7 cellular contexts compared by ENCODE assay signal in the genomic region with DNA sequence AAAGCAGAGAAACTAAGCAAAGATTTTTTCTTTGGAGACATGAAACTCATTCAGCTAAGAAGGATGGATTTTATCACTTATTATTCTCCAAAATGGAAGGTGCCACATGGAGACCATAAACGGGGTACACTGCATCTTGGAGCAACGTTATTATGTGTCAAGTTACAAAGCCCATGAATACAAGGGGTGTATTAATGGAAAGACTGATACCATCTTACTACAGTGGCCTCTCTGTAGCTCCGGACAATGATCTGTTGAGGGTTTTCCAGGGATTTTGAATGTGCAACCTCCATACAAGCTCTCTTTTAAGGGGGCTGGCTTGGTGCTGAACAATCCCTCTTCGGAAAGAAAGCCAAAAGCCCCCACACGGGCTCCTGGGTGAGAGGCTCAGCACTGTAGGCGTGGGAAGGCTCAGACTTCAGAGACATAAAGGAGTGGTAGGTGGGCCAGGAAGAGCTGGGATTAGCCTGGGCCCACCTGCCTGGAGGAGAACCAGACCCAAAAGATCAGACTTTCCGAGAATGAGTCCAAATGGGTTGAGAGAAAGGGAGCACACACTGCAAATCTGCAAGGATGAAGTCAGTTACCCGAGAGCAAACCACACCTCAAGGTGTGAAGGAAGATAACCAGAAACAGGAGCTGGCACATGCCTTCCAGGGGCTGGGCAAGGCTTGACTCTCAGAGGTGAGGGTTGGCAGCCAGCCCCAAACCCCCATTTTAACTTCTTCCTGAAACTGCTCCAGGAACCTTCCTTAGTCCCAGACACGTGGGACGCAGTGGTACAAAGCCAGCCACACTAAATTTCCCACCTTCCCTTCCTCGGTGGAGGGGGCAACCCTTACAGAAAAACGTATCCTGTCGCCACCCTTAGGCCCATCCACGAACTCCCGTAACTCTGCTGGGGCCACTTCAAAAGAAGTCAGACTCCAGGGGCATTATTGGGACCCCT. TPM values are rescaled to one million over a fixed set of nuclear protein-coding genes. Genes with fewer than 3 reads are reported as not detected.
A peak's percentile ranks its signal among the peaks of the same experiment; 100 is the strongest.
DNase-seq lines count a peak whose midpoint lies in the region; ATAC-seq and TF ChIP-seq lines count a peak whose summit lies in the region.

No MANE protein-coding gene starts in this region.

- peaks cover 87% of the 10 kb centered on the region for H3K4me1 Mint-ChIP-seq in activated naive CD8-positive, alpha-beta T cell (ENCODE audit: low read depth)
- peaks cover 86% of the 10 kb centered on the region for H3K4me1 Mint-ChIP-seq in stimulated activated effector memory CD8-positive, alpha-beta T cell treated with anti-CD3 and anti-CD28 coated beads, Interleukin-12 subunit alpha, Interleukin-12 subunit beta, amount 100 ng/mL, for 72 hours

- TF ChIP-seq RAD21 in IMR-90 (IDR thresholded peaks at IDR 0.05; ENCODE audit: low read length) = no peak

- peak overlapping the region; percentile 85 for H2AK5ac ChIP-seq in IMR-90 (ENCODE audit: low read depth, low read length)

- no peak overlapping the region for H2BK120ac ChIP-seq in IMR-90 (ENCODE audit: low read depth, low read length)

- H3K27me3 Mint-ChIP-seq in activated naive CD8-positive, alpha-beta T cell = no peaks in the 10 kb centered on the region

- peak overlapping the region; percentile 40 for H2BK5ac ChIP-seq in IMR-90 (ENCODE audit: low read depth, low read length, poor library complexity, severe bottlenecking)

- TF ChIP-seq CTCF in IMR-90 (conservative IDR thresholded peaks at IDR 0.05; ENCODE audit: low read depth, low read length) = no peak

- H3K9me1 ChIP-seq in IMR-90 (ENCODE audit: insufficient read depth, low read length) = peaks cover 25% of the 10 kb centered on the region

- H3K4me1 ChIP-seq in IMR-90 (ENCODE audit: control insufficient read depth, insufficient read depth, low read length) (peaks cover 19% of the 10 kb centered on the region), iPS-15b (ENCODE audit: control insufficient read depth, insufficient read depth, low read length) (peaks cover 12% of the 10 kb centered on the region)

- peak overlapping the region; percentile 97 for H3K4me2 ChIP-seq in IMR-90 (ENCODE audit: low read depth, low read length)

- peaks cover 0 to 70% of the 10 kb centered on the region in 2 experiments; a peak in 2 of 4 replicates for H3K79me1 ChIP-seq in IMR-90 (ENCODE audit: low read depth in 1 of 2, low read length in 2 of 2)

- H3K18ac ChIP-seq in IMR-90 (ENCODE audit: low read depth, low read length) = peak overlapping the region; percentile 83; the same call in 1 of the 2 replicates

- H3K36me3 Mint-ChIP-seq in activated naive CD8-positive, alpha-beta T cell = peaks cover 3% of the 10 kb centered on the region
- peaks cover 42% of the 10 kb centered on the region for H3K36me3 Mint-ChIP-seq in stimulated activated effector memory CD8-positive, alpha-beta T cell treated with anti-CD3 and anti-CD28 coated beads, Interleukin-12 subunit alpha, Interleukin-12 subunit beta, amount 100 ng/mL, for 72 hours

- H2BK15ac ChIP-seq in IMR-90 (ENCODE audit: low read depth, low read length) = no peak overlapping the region

- TF ChIP-seq POLR2A in IMR-90 (IDR thresholded peaks at IDR 0.05; ENCODE audit: low read depth, low read length) = no peak

- no peaks in the 10 kb centered on the region for H3K27me3 ChIP-seq in IMR-90 (ENCODE audit: control insufficient read depth, insufficient read depth, low read length)
- peaks cover 17% of the 10 kb centered on the region for H3K27me3 ChIP-seq in iPS-15b (ENCODE audit: control insufficient read depth, insufficient read depth, low read length)

- H3K14ac ChIP-seq in IMR-90 (replicated peaks; ENCODE audit: low read depth, low read length) = peak overlapping the region; percentile 99

- H2AK9ac ChIP-seq in IMR-90 (replicated peaks; ENCODE audit: low read depth, low read length, poor library complexity) = peak overlapping the region; percentile 97

- no peak for ATAC-seq in IMR-90 (ENCODE audit: low read depth)
- no peak for ATAC-seq in stimulated activated effector memory CD8-positive, alpha-beta T cell treated with anti-CD3 and anti-CD28 coated beads, Interleukin-12 subunit alpha, Interleukin-12 subunit beta, amount 100 ng/mL, for 72 hours
- ATAC-seq in HG03460 (IDR thresholded peaks at IDR 0.05; ENCODE audit: unreplicated experiment) = no peak
- ATAC-seq in HG02852 (IDR thresholded peaks at IDR 0.05; ENCODE audit: unreplicated experiment) = no peak
- no peak for ATAC-seq in GM21390 (IDR thresholded peaks at IDR 0.05; ENCODE audit: unreplicated experiment)

- DNase-seq in IMR-90 = no peak
- peak in 1 of 2 donors; percentile 58 for DNase-seq in stimulated activated effector memory CD8-positive, alpha-beta T cell treated with anti-CD3 and anti-CD28 coated beads, Interleukin-12 subunit alpha, Interleukin-12 subunit beta, amount 100 ng/mL, for 72 hours (ENCODE audit: low spot score in 2 of 2)

- in situ Hi-C loops in IMR-90 (cut with MboI; ENCODE audit: low sequenced_read_pairs) = no loop called here

- H3K9ac ChIP-seq in IMR-90 (ENCODE audit: low read depth, low read length) = peak overlapping the region; percentile 98
- no peak overlapping the region for H3K9ac ChIP-seq in iPS-15b (ENCODE audit: low read depth, low read length)

- peak overlapping the region; percentile 98 for H3K23ac ChIP-seq in IMR-90 (ENCODE audit: low read depth, low read length)

- no peak overlapping the region for H2BK20ac ChIP-seq in IMR-90 (ENCODE audit: low read depth, low read length)

- CTCF ChIA-PET in IMR-90 (lab: Yijun Ruan, JAX) = interaction anchor here (0.6 to 1.1 kb wide), 2 partner anchors 10 to 68 kb away, joined by 6 to 7 read pairs; no protein-coding TSS in a partner anchor

- peak overlapping the region; percentile 97 for H3K4ac ChIP-seq in IMR-90 (ENCODE audit: low read depth, low read length)

- peak overlapping the region; percentile 77; the same call in 1 of the 2 replicates for H4K91ac ChIP-seq in IMR-90 (ENCODE audit: insufficient read depth, low read depth, low read length)

- intact Hi-C loops in IMR-90 (cut with micrococcal nuclease) = loop anchor here (10.0 kb wide), 1 partner anchor 340 kb away; a partner anchor contains a TSS

- H3K9me3 ChIP-seq in IMR-90 (ENCODE audit: control insufficient read depth, insufficient read depth, low read length) = no peaks in the 10 kb centered on the region
- no peaks in the 10 kb centered on the region for H3K9me3 ChIP-seq in iPS-15b (ENCODE audit: control insufficient read depth, insufficient read depth, low read length)

- peak overlapping the region; percentile 87 for H3K56ac ChIP-seq in IMR-90 (ENCODE audit: extremely low read depth, insufficient read depth, low read length)

- H3K27ac ChIP-seq in IMR-90 (ENCODE audit: insufficient read depth, low read length) = peak overlapping the region; percentile 93

- H4K20me1 ChIP-seq in IMR-90 (ENCODE audit: insufficient read depth, low read length) = peaks cover 53% of the 10 kb centered on the region; the same call in 1 of the 2 replicates

- H4K8ac ChIP-seq in IMR-90 (ENCODE audit: low read depth in 2 of 2, low read length in 2 of 2) = peak overlapping the region in 1 of 2 experiments; percentile 94; a peak in 1 of 4 replicates

- dilution Hi-C loops in IMR-90 (cut with HindIII; ENCODE audit: low sequenced_read_pairs, unreplicated experiment) = no loop called here

- no TSS peak for BruUV-seq in IMR-90 (replicated peaks; lab: Mats Ljungman, UMichigan)

- H4K5ac ChIP-seq in IMR-90 (ENCODE audit: low read depth, low read length) = no peak overlapping the region

- WGBS in IMR-90 (ENCODE audit: extremely low coverage in 2 of 2, insufficient read length in 1 of 2), 2 experiments = 21% methylated on average over 6 of the region's 15 CpGs; no CpG with 5 or more reads in 1 of the 2 experiments

- no peaks in the 10 kb centered on the region; the same call in 1 of the 2 replicates for H3K36me3 ChIP-seq in IMR-90 (ENCODE audit: control insufficient read depth, insufficient read depth, low read length)
- H3K36me3 ChIP-seq in iPS-15b (ENCODE audit: control insufficient read depth, insufficient read depth, low read length) = no peaks in the 10 kb centered on the region

- no peak overlapping the region for H2AFZ ChIP-seq in IMR-90 (replicated peaks; ENCODE audit: low read length, poor library complexity)

- POLR2A ChIA-PET in IMR-90 (lab: Charles Lee; ENCODE audit: unreplicated experiment) = no interaction called here

- H3K4me3 ChIP-seq in IMR-90 (ENCODE audit: insufficient read depth, low read depth, low read length) (peak overlapping the region; percentile 97), iPS-15b (ENCODE audit: low read depth, low read length) (peak overlapping the region; percentile 83)

- H3K27ac Mint-ChIP-seq in activated naive CD8-positive, alpha-beta T cell = peak overlapping the region; percentile 92
- peak overlapping the region; percentile 99 for H3K27ac Mint-ChIP-seq in stimulated activated effector memory CD8-positive, alpha-beta T cell treated with anti-CD3 and anti-CD28 coated beads, Interleukin-12 subunit alpha, Interleukin-12 subunit beta, amount 100 ng/mL, for 72 hours

- H3K9me3 Mint-ChIP-seq in activated naive CD8-positive, alpha-beta T cell (ENCODE audit: low read depth) = no peaks in the 10 kb centered on the region
- H3K9me3 Mint-ChIP-seq in stimulated activated effector memory CD8-positive, alpha-beta T cell treated with anti-CD3 and anti-CD28 coated beads, Interleukin-12 subunit alpha, Interleukin-12 subunit beta, amount 100 ng/mL, for 72 hours = peaks cover 5% of the 10 kb centered on the region

- H3K4me3 Mint-ChIP-seq in activated naive CD8-positive, alpha-beta T cell = peak overlapping the region; percentile 92
- peak overlapping the region; percentile 94 for H3K4me3 Mint-ChIP-seq in stimulated activated effector memory CD8-positive, alpha-beta T cell treated with anti-CD3 and anti-CD28 coated beads, Interleukin-12 subunit alpha, Interleukin-12 subunit beta, amount 100 ng/mL, for 72 hours

TF ChIP-seq in IMR-90, 13 proteins besides CTCF, POLR2A, EP300 and RAD21 (continues in another document):
- TF ChIP-seq, protein P1, sequence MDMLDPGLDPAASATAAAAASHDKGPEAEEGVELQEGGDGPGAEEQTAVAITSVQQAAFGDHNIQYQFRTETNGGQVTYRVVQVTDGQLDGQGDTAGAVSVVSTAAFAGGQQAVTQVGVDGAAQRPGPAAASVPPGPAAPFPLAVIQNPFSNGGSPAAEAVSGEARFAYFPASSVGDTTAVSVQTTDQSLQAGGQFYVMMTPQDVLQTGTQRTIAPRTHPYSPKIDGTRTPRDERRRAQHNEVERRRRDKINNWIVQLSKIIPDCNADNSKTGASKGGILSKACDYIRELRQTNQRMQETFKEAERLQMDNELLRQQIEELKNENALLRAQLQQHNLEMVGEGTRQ (IDR thresholded peaks at IDR 0.05; ENCODE audit: low read depth, low read length) = no peak
- no peak for TF ChIP-seq CEBPB (IDR thresholded peaks at IDR 0.05; ENCODE audit: low read depth, low read length)
- TF ChIP-seq MAFK (IDR thresholded peaks at IDR 0.05; ENCODE audit: low read depth, low read length) = no peak

RNA-seq across cellular contexts. Expression of a gene that starts 1.5 kb away (rescaled TPM):
- total RNA-seq in IMR-90 (2012; rRNA removed) = 8.6 and 13.9 TPM in 2 replicates
- polyA plus RNA-seq in IMR-90 (2012; rRNA removed) = 25.7 and 29.9 TPM in 2 replicates
- polyA plus RNA-seq in IMR-90 (2012; cell fraction: cytosol; rRNA removed) = 30.2 and 32.2 TPM in 2 replicates
- polyA plus RNA-seq in IMR-90 (2012; cell fraction: nucleus; rRNA removed; ENCODE audit: low replicate concordance) = 46.1 and 46.4 TPM in 2 replicates

RNA-seq across cellular contexts. Expression of a gene that starts 59.2 kb away (rescaled TPM):
- total RNA-seq in IMR-90 (2012; rRNA removed) = 9.7 and 13.8 TPM in 2 replicates
- polyA plus RNA-seq in IMR-90 (2012; rRNA removed) = 18.5 and 20.7 TPM in 2 replicates
- 9.6 and 10.4 TPM in 2 replicates for polyA plus RNA-seq in IMR-90 (2012; cell fraction: cytosol; rRNA removed)
- polyA plus RNA-seq in IMR-90 (2012; cell fraction: nucleus; rRNA removed; ENCODE audit: low replicate concordance) = 96.7 and 158 TPM in 2 replicates
